In the genomic region with DNA sequence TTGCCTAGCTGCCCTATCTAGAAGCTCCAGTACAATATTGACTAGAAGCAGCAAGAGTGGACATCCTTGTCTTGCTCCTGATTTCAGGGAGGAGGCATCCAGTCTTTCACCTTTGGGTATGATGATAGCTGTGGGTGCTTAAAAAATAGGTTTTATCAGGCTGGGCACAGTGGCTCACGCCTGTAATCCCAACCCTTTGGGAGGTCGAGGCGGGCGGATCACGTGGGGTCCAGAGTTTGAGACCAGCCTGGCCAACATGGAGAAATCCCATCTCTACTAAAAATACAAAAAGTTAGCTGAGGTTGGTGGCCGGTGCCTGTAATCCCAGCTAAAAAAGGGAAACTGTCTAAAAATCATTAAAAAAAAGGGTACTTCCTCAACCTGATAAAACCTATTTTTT, we compare ENCODE assay signal across 14 cellular contexts. TPM values are rescaled to one million over a fixed set of nuclear protein-coding genes. Genes with fewer than 3 reads are reported as not detected.
DNase-seq lines count a peak whose midpoint lies in the region; ATAC-seq, FAIRE-seq and TF ChIP-seq lines count a peak whose summit lies in the region.
"Had no signal": no experiment of that assay in that cellular context is flagged by ENCODE, and none has a peak within 500 bp of the region (broad histone marks: within the 10 kb centered on the region; RNA-seq: fewer than 3 reads in every experiment).

No MANE protein-coding gene starts in this region.

- H3K4me1 Mint-ChIP-seq in CD4-positive, CD25-positive, alpha-beta regulatory T cell: peaks cover 33 to 59% (median 41%) of the 10 kb centered on the region in 4 donors
- H3K4me1 Mint-ChIP-seq in HFFc6 (ENCODE audit: low read depth): peaks cover 50% of the 10 kb centered on the region
- peaks cover 33% of the 10 kb centered on the region for H3K4me1 Mint-ChIP-seq in activated naive CD8-positive, alpha-beta T cell treated with anti-CD3 and anti-CD28 coated beads for 36 hours
- peaks cover 36 to 55% (median 53%) of the 10 kb centered on the region in 4 donors for H3K4me1 Mint-ChIP-seq in naive thymus-derived CD8-positive, alpha-beta T cell

- no peaks in the 10 kb centered on the region for H3K27me3 ChIP-seq in CD4-positive, CD25-positive, alpha-beta regulatory T cell (ENCODE audit: control insufficient read depth, insufficient read depth, low read length)
- no peaks in the 10 kb centered on the region for H3K27me3 ChIP-seq in mesendoderm (ENCODE audit: insufficient read depth, low read length, poor library complexity)
- H3K27me3 ChIP-seq: ovary, stomach had no signal

- no peak overlapping the region for H3K23ac ChIP-seq in mesendoderm (ENCODE audit: low read length)

- no peak overlapping the region for H3K9ac ChIP-seq in mesendoderm (ENCODE audit: low read length)

- no peak overlapping the region for H2BK5ac ChIP-seq in mesendoderm (ENCODE audit: low read length)

- no peak overlapping the region for H2BK15ac ChIP-seq in mesendoderm (replicated peaks; ENCODE audit: low read depth)

- H4K8ac ChIP-seq in mesendoderm (ENCODE audit: low read depth, low read length): no peak overlapping the region

- no peak for TF ChIP-seq CTCF in HFFc6 (IDR thresholded peaks at IDR 0.05)

- no peaks in the 10 kb centered on the region for H3K27me3 Mint-ChIP-seq in CD4-positive, CD25-positive, alpha-beta regulatory T cell
- no peaks in the 10 kb centered on the region; the same call in 1 of the 2 replicates for H3K27me3 Mint-ChIP-seq in HFFc6 (ENCODE audit: insufficient read depth)
- H3K27me3 Mint-ChIP-seq in activated naive CD8-positive, alpha-beta T cell treated with anti-CD3 and anti-CD28 coated beads for 36 hours: no peaks in the 10 kb centered on the region
- H3K27me3 Mint-ChIP-seq in naive thymus-derived CD8-positive, alpha-beta T cell: no peaks in the 10 kb centered on the region

- H3K79me2 ChIP-seq in mesendoderm (ENCODE audit: control insufficient read depth, insufficient read depth, low read length): peaks cover 21% of the 10 kb centered on the region

- no peak overlapping the region for H3K27ac ChIP-seq in CD4-positive, CD25-positive, alpha-beta regulatory T cell (ENCODE audit: insufficient read depth, low read length, poor library complexity, severe bottlenecking)
- H3K27ac ChIP-seq in mesendoderm (ENCODE audit: low read depth, low read length): no peak overlapping the region
- H3K27ac ChIP-seq: ovary had no signal

- peak overlapping the region; percentile 54 for H3K4me3 ChIP-seq in CD4-positive, CD25-positive, alpha-beta regulatory T cell (ENCODE audit: low read depth, low read length)
- H3K4me3 ChIP-seq in mesendoderm (ENCODE audit: low read length): no peak overlapping the region
- H3K4me3 ChIP-seq: ovary had no signal

- H3K18ac ChIP-seq in mesendoderm (ENCODE audit: low read length): no peak overlapping the region

- H3K9me3 ChIP-seq in CD4-positive, CD25-positive, alpha-beta regulatory T cell (ENCODE audit: control insufficient read depth in 2 of 2, low read length in 2 of 2): peaks cover 5 to 13% of the 10 kb centered on the region in 2 experiments

- peak overlapping the region in 1 of 3 donors; percentile 92 for H3K27ac Mint-ChIP-seq in CD4-positive, CD25-positive, alpha-beta regulatory T cell
- no peak overlapping the region for H3K27ac Mint-ChIP-seq in HFFc6
- no peak overlapping the region for H3K27ac Mint-ChIP-seq in activated naive CD8-positive, alpha-beta T cell treated with anti-CD3 and anti-CD28 coated beads for 36 hours
- H3K27ac Mint-ChIP-seq in naive thymus-derived CD8-positive, alpha-beta T cell: peak overlapping the region in 5 of 10 donors; percentile 61 to 91 (median 75)

- H2BK120ac ChIP-seq in mesendoderm (ENCODE audit: low read depth, low read length): no peak overlapping the region

- WGBS in mesendoderm (ENCODE audit: extremely low coverage, insufficient coverage, low lambda C conversion rate): no CpG with 5 or more reads among the region's 6 CpGs

- no peak overlapping the region for H4K5ac ChIP-seq in mesendoderm (ENCODE audit: low read length)

- H3K4me1 ChIP-seq in CD4-positive, CD25-positive, alpha-beta regulatory T cell (ENCODE audit: control insufficient read depth, insufficient read depth, low read length, poor library complexity, severe bottlenecking): peaks cover 36% of the 10 kb centered on the region
- no peaks in the 10 kb centered on the region for H3K4me1 ChIP-seq in mesendoderm (ENCODE audit: control insufficient read depth, low read depth, low read length)

- H3K36me3 ChIP-seq in CD4-positive, CD25-positive, alpha-beta regulatory T cell (ENCODE audit: control insufficient read depth, insufficient read depth, low read length): peaks cover 18% of the 10 kb centered on the region
- H3K36me3 ChIP-seq in mesendoderm (ENCODE audit: control insufficient read depth, insufficient read depth, low read length): peaks cover 5% of the 10 kb centered on the region
- H3K36me3 ChIP-seq: ovary had no signal

- H3K9me3 Mint-ChIP-seq in CD4-positive, CD25-positive, alpha-beta regulatory T cell: peaks cover 0 to 17% (median 3%) of the 10 kb centered on the region in 7 donors
- H3K9me3 Mint-ChIP-seq in HFFc6: peaks cover 29% of the 10 kb centered on the region
- peaks cover 10% of the 10 kb centered on the region for H3K9me3 Mint-ChIP-seq in activated naive CD8-positive, alpha-beta T cell treated with anti-CD3 and anti-CD28 coated beads for 36 hours
- H3K9me3 Mint-ChIP-seq in naive thymus-derived CD8-positive, alpha-beta T cell: peaks cover 0 to 24% (median 15%) of the 10 kb centered on the region in 9 donors

- no peak for FAIRE-seq in HTR-8/SVneo (lab: Jason Lieb, UNC)
- FAIRE-seq: colon had no signal

- no peak overlapping the region for H2AK5ac ChIP-seq in mesendoderm (ENCODE audit: low read length)

- H3K4me2 ChIP-seq in mesendoderm (ENCODE audit: low read length): no peak overlapping the region

- no peak for ATAC-seq in CD4-positive, CD25-positive, alpha-beta regulatory T cell (ENCODE audit: low read depth in 2 of 2)
- no peak for ATAC-seq in naive thymus-derived CD8-positive, alpha-beta T cell
- ATAC-seq: left lobe of liver had no signal

- H3K4ac ChIP-seq in mesendoderm (ENCODE audit: low read depth, low read length): no peak overlapping the region

- DNase-seq in CD4-positive, CD25-positive, alpha-beta regulatory T cell: no peak
- no peak for DNase-seq in HFFc6
- no peak for DNase-seq in activated naive CD8-positive, alpha-beta T cell treated with anti-CD3 and anti-CD28 coated beads for 36 hours
- DNase-seq in naive thymus-derived CD8-positive, alpha-beta T cell: no peak
- DNase-seq in HTR-8/SVneo (ENCODE audit: insufficient read length, low spot score): no peak
- DNase-seq in hepatic stellate cell (ENCODE audit: low spot score): no peak
- no peak for DNase-seq in dermis blood vessel endothelial cell
- no peak for DNase-seq in mesendoderm
- DNase-seq: KBM-7, NCI-H1930, stomach had no signal

- POLR2A ChIA-PET in naive thymus-derived CD8-positive, alpha-beta T cell (lab: Charles Lee): no interaction called here

- H3K36me3 Mint-ChIP-seq in CD4-positive, CD25-positive, alpha-beta regulatory T cell: peaks cover 32% of the 10 kb centered on the region
- H3K36me3 Mint-ChIP-seq in HFFc6 (ENCODE audit: low read depth): peaks cover 63% of the 10 kb centered on the region
- H3K36me3 Mint-ChIP-seq in activated naive CD8-positive, alpha-beta T cell treated with anti-CD3 and anti-CD28 coated beads for 36 hours: peaks cover 65% of the 10 kb centered on the region
- H3K36me3 Mint-ChIP-seq in naive thymus-derived CD8-positive, alpha-beta T cell: peaks cover 27 to 49% (median 40%) of the 10 kb centered on the region in 3 donors

- H3K4me3 Mint-ChIP-seq in CD4-positive, CD25-positive, alpha-beta regulatory T cell: peak overlapping the region; percentile 84 to 94 (median 86)
- peak overlapping the region; percentile 83 for H3K4me3 Mint-ChIP-seq in HFFc6
- peak overlapping the region; percentile 81 for H3K4me3 Mint-ChIP-seq in activated naive CD8-positive, alpha-beta T cell treated with anti-CD3 and anti-CD28 coated beads for 36 hours
- peak overlapping the region; percentile 77 to 91 (median 86) for H3K4me3 Mint-ChIP-seq in naive thymus-derived CD8-positive, alpha-beta T cell

- H3K79me1 ChIP-seq in mesendoderm (ENCODE audit: low read length): peaks cover 15% of the 10 kb centered on the region

- no peak overlapping the region for H3K56ac ChIP-seq in mesendoderm (ENCODE audit: low read length)

RNA-seq across cellular contexts. Expression of a gene that starts 2.0 kb away (rescaled TPM):
- total RNA-seq in CD4-positive, CD25-positive, alpha-beta regulatory T cell: 31.6 TPM
- 1 to 10 TPM in 3 of 4 donors, under 1 TPM in 1; 0.67 to 2.2 (median 1.8) TPM for polyA plus RNA-seq in CD4-positive, CD25-positive, alpha-beta regulatory T cell
- 10 to 100 TPM; 14.9 to 22.8 (median 18.1) TPM for total RNA-seq in HFFc6 (2021; fragmentation: NEBNext Ultra II Directional; extraction: Animal tissue kit (Norgen Biotek cat#: 25700))
- total RNA-seq in activated naive CD8-positive, alpha-beta T cell treated with anti-CD3 and anti-CD28 coated beads for 36 hours: 10 to 100 TPM; 19.9 to 21.8 TPM
- 10 to 100 TPM; 26.9 to 32.0 TPM for total RNA-seq in naive thymus-derived CD8-positive, alpha-beta T cell
- polyA plus RNA-seq in naive thymus-derived CD8-positive, alpha-beta T cell: 1 to 10 TPM in 2 of 3 donors, under 1 TPM in 1; 0.61 to 2.4 (median 1.1) TPM
- total RNA-seq in dermis blood vessel endothelial cell: 17.5 and 20.1 TPM in 2 replicates
- polyA plus RNA-seq in mesendoderm (2013, experiment 1 of 2): 24.8 TPM
- polyA plus RNA-seq in mesendoderm (2013, experiment 2 of 2): 24.2 TPM

RNA-seq across cellular contexts. Expression of a gene that starts 51.8 kb away (rescaled TPM):
- total RNA-seq in CD4-positive, CD25-positive, alpha-beta regulatory T cell: 23.8 TPM
- 10 to 100 TPM; 17.8 to 27.7 (median 23.4) TPM for polyA plus RNA-seq in CD4-positive, CD25-positive, alpha-beta regulatory T cell
- total RNA-seq in HFFc6 (2021; fragmentation: NEBNext Ultra II Directional; extraction: Animal tissue kit (Norgen Biotek cat#: 25700)): 10 to 100 TPM; 27.9 to 33.6 (median 31.2) TPM
- 10 to 100 TPM; 30.0 to 32.6 TPM for total RNA-seq in activated naive CD8-positive, alpha-beta T cell treated with anti-CD3 and anti-CD28 coated beads for 36 hours
- total RNA-seq in naive thymus-derived CD8-positive, alpha-beta T cell: 10 to 100 TPM; 28.3 to 28.9 TPM
- polyA plus RNA-seq in naive thymus-derived CD8-positive, alpha-beta T cell: 10 to 100 TPM; 19.4 to 24.7 (median 20.8) TPM
- total RNA-seq in dermis blood vessel endothelial cell: 35.9 and 36.2 TPM in 2 replicates
- polyA plus RNA-seq in mesendoderm (2013, experiment 1 of 2): 43.4 TPM
- 42.5 TPM for polyA plus RNA-seq in mesendoderm (2013, experiment 2 of 2)
